In genomic region chr11:86288776-86289507, GRCh38 we compare ENCODE assay signal across 1 cellular context.
A peak's percentile ranks its signal among the peaks of the same experiment; 100 is the strongest.
TF ChIP-seq lines count a peak whose summit lies in the region.

No MANE protein-coding gene starts in this region.

TF ChIP-seq in K562, 482 proteins besides CTCF, POLR2A, EP300 and RAD21 (continues in another document):
- TF ChIP-seq C11orf30 (IDR thresholded peaks at IDR 0.05; ENCODE audit: low read depth) (peak; percentile 77), TEAD4 (IDR thresholded peaks at IDR 0.05; ENCODE audit: low read length) (no peak), TEAD4 (CRISPR knock-in tag; IDR thresholded peaks at IDR 0.05; ENCODE audit: borderline replicate concordance) (no peak), NFYB (IDR thresholded peaks at IDR 0.05; ENCODE audit: extremely low read depth, insufficient read length) (no peak), FOXA1 (IDR thresholded peaks at IDR 0.05; ENCODE audit: borderline replicate concordance) (no peak), PCBP2 (IDR thresholded peaks at IDR 0.05; ENCODE audit: low read depth, low read length, poor library complexity, severe bottlenecking) (no peak), MAFG (tag; conservative IDR thresholded peaks at IDR 0.05) (peak; percentile 63), SMARCA4 (IDR thresholded peaks at IDR 0.05) (no peak), GTF2B (IDR thresholded peaks at IDR 0.05; ENCODE audit: extremely low read depth, insufficient read length) (no peak), SMARCA5 (IDR thresholded peaks at IDR 0.05) (no peak), GATAD2B (IDR thresholded peaks at IDR 0.05; ENCODE audit: borderline replicate concordance) (no peak), GATA2 (CRISPR knock-in tag; IDR thresholded peaks at IDR 0.05) (no peak), ZNF347 (CRISPR knock-in tag; IDR thresholded peaks at IDR 0.05; ENCODE audit: low read depth) (no peak), ZNF134 (CRISPR knock-in tag; conservative IDR thresholded peaks at IDR 0.05) (no peak), HDAC1 (IDR thresholded peaks at IDR 0.05) (no peak), NCOA4 (IDR thresholded peaks at IDR 0.05; ENCODE audit: partially characterized antibody) (no peak), SRSF1 (IDR thresholded peaks at IDR 0.05; ENCODE audit: low read depth, low read length) (no peak), PHF21A (IDR thresholded peaks at IDR 0.05; ENCODE audit: borderline replicate concordance, low read depth) (peak; percentile 17; the same call in 1 of the 2 replicates), MAFF (IDR thresholded peaks at IDR 0.05; ENCODE audit: low read length) (peak; percentile 28; the same call in 1 of the 2 replicates), KDM1A (IDR thresholded peaks at IDR 0.05) (0 out of 4 replicates have a peak, but pooled peaks of 1 of the 2 experiments have one; percentile 14), THRA (IDR thresholded peaks at IDR 0.05) (no peak), HMGXB4 (CRISPR knock-in tag; IDR thresholded peaks at IDR 0.05) (no peak), CBX1 (IDR thresholded peaks at IDR 0.05; ENCODE audit: low read depth) (no peak), CUX1 (CRISPR knock-in tag; IDR thresholded peaks at IDR 0.05) (no peak), E2F8 (IDR thresholded peaks at IDR 0.05; ENCODE audit: low read depth, partially characterized antibody) (no peak), SUPT5H (IDR thresholded peaks at IDR 0.05) (no peak), ZNF175 (CRISPR knock-in tag; IDR thresholded peaks at IDR 0.05; ENCODE audit: low read depth) (no peak), PML (IDR thresholded peaks at IDR 0.05; ENCODE audit: low read length) (no peak), BDP1 (IDR thresholded peaks at IDR 0.05; ENCODE audit: insufficient read depth, insufficient read length) (no peak), ZC3H8 (IDR thresholded peaks at IDR 0.05) (no peak), ZNF77 (CRISPR knock-in tag; IDR thresholded peaks at IDR 0.05) (no peak), MBD1 (CRISPR knock-in tag; IDR thresholded peaks at IDR 0.05) (no peak), IRF2 (CRISPR knock-in tag; IDR thresholded peaks at IDR 0.05) (no peak), ZNF431 (CRISPR knock-in tag; IDR thresholded peaks at IDR 0.05) (no peak), NFE2L1 (tag; IDR thresholded peaks at IDR 0.05; ENCODE audit: borderline replicate concordance, low read depth) (no peak), BMI1 (IDR thresholded peaks at IDR 0.05; ENCODE audit: low read length) (no peak), FOXP4 (CRISPR knock-in tag; IDR thresholded peaks at IDR 0.05; ENCODE audit: borderline replicate concordance) (no peak), SPI1 (IDR thresholded peaks at IDR 0.05; ENCODE audit: borderline replicate concordance, low read depth, low read length) (peak; percentile 38; the same call in 1 of the 2 replicates), ZNF239 (CRISPR knock-in tag; IDR thresholded peaks at IDR 0.05) (no peak), MTA3 (IDR thresholded peaks at IDR 0.05; ENCODE audit: borderline replicate concordance) (no peak), E2F3 (CRISPR knock-in tag; IDR thresholded peaks at IDR 0.05) (no peak), SIN3B (IDR thresholded peaks at IDR 0.05; ENCODE audit: low read depth) (no peak), NFE2 (IDR thresholded peaks at IDR 0.05; ENCODE audit: low read depth) (peak; percentile 74), RCOR1 (IDR thresholded peaks at IDR 0.05; ENCODE audit: borderline replicate concordance in 1 of 2, low read depth in 2 of 2, low read length in 2 of 2) (peak in 1 of 2 experiments; percentile 39; a peak in 1 of 4 replicates), PRDM10 (IDR thresholded peaks at IDR 0.05; ENCODE audit: partially characterized antibody) (no peak), SRSF9 (IDR thresholded peaks at IDR 0.05; ENCODE audit: borderline replicate concordance, low read depth, low read length) (no peak), MEIS2 (IDR thresholded peaks at IDR 0.05; ENCODE audit: partially characterized antibody) (no peak), ZNF184 (CRISPR knock-in tag; IDR thresholded peaks at IDR 0.05) (peak; percentile 97), SP1 (CRISPR knock-in tag; IDR thresholded peaks at IDR 0.05) (no peak), ZNF780A (CRISPR knock-in tag; IDR thresholded peaks at IDR 0.05) (no peak)
